In the genomic region with DNA sequence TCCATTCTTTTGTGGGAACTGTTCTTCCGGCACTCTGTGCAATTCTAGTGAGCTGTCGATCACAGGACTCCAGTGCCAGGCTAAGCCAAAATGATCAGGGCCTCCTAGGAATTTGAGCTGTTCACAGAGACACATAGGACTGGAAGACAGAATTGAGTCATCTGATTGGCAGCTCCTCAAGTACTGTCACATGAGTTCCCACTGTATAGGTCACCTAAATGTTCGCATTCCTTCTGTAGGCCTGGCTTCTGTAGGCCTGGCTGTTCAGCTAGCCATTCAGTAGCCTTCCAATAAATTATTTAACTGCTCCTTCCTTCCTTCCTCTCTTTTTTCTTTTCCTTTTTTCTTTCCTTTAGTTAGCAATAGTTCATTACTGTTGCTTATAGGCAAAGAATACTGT, we compare ENCODE assay signal across 13 cellular contexts. TPM values are rescaled to one million over a fixed set of nuclear protein-coding genes. Genes with fewer than 3 reads are reported as not detected.
DNase-seq lines count a peak whose midpoint lies in the region; ATAC-seq and TF ChIP-seq lines count a peak whose summit lies in the region.
"Had no signal": no experiment of that assay in that cellular context is flagged by ENCODE, and none has a peak within 500 bp of the region (broad histone marks: within the 10 kb centered on the region; RNA-seq: fewer than 3 reads in every experiment).

No MANE protein-coding gene starts in this region.

- H3K4me3 Mint-ChIP-seq in MCF 10A (ENCODE audit: unreplicated experiment): no peak overlapping the region

- peaks cover 22% of the 10 kb centered on the region for H3K4me1 Mint-ChIP-seq in MCF 10A (ENCODE audit: insufficient read depth, unreplicated experiment)

- DNase-seq in MCF 10A (ENCODE audit: unreplicated experiment) (peak; percentile 85), breast epithelium (ENCODE audit: low spot score in 2 of 2) (no peak), fibroblast of pulmonary artery (ENCODE audit: low read depth) (peak; percentile 60), NCI-H146 (lab: John Stamatoyannopoulos, UW) (no peak), NCI-H524 treated with DMSO at 0.1 percent for 48 hours (lab: John Stamatoyannopoulos, UW) (no peak), DMS53 treated with DMSO at 0.1 percent for 48 hours (lab: John Stamatoyannopoulos, UW; ENCODE audit: unreplicated experiment) (no peak)
- DNase-seq: DMS 273 treated with DMSO at 0.1 percent for 48 hours, right cardiac atrium, Right ventricle myocardium superior, substantia nigra had no signal

- H3K4me1 ChIP-seq in breast epithelium: no peaks in the 10 kb centered on the region

- TF ChIP-seq POLR2A in breast epithelium (IDR thresholded peaks at IDR 0.05): no peak

- H3K36me3 ChIP-seq in breast epithelium: no peaks in the 10 kb centered on the region

- H3K27me3 Mint-ChIP-seq in MCF 10A (ENCODE audit: insufficient read depth, unreplicated experiment): no peaks in the 10 kb centered on the region

- BruUV-seq in MCF 10A (replicated peaks; lab: Mats Ljungman, UMichigan): no TSS peak

- H3K4me3 ChIP-seq in breast epithelium: no peak overlapping the region
- H3K4me3 ChIP-seq in fibroblast of pulmonary artery (replicated peaks; ENCODE audit: low read depth, low read length): no peak overlapping the region

- no peaks in the 10 kb centered on the region for H3K9me3 Mint-ChIP-seq in MCF 10A (ENCODE audit: unreplicated experiment)

- no peak for TF ChIP-seq CTCF in MCF 10A (IDR thresholded peaks at IDR 0.05; ENCODE audit: unreplicated experiment)
- no peak for TF ChIP-seq CTCF in breast epithelium (IDR thresholded peaks at IDR 0.05)
- TF ChIP-seq CTCF in fibroblast of pulmonary artery (IDR thresholded peaks at IDR 0.05; ENCODE audit: low read length, missing control alignments): no peak

- intact Hi-C loops in MCF 10A (cut with micrococcal nuclease) (no loop called here), breast epithelium (cut with DNase I; ENCODE audit: low total_unique reads) (no loop called here)

- H3K36me3 Mint-ChIP-seq in MCF 10A (ENCODE audit: insufficient read depth, unreplicated experiment): peaks cover 9% of the 10 kb centered on the region

- H3K27ac Mint-ChIP-seq in MCF 10A (ENCODE audit: low read depth, unreplicated experiment): peak overlapping the region; percentile 21

- no peak; the same call in 2 of the 3 replicates for ATAC-seq in SK-N-SH treated with all-trans-retinoic acid at 6 μM for 48 hours
- no peak for ATAC-seq in HG03378 (IDR thresholded peaks at IDR 0.05; ENCODE audit: unreplicated experiment)

- H3K9me3 ChIP-seq in breast epithelium: no peaks in the 10 kb centered on the region

- no peak overlapping the region for H3K27ac ChIP-seq in breast epithelium
- H3K27ac ChIP-seq: 22Rv1 had no signal

- CTCF ChIA-PET in MCF 10A (lab: Yijun Ruan, JAX): no interaction called here

- H3K27me3 ChIP-seq in breast epithelium: no peaks in the 10 kb centered on the region

- POLR2A ChIA-PET in MCF 10A (lab: Yijun Ruan, JAX): interaction anchor here (0.8 to 2.3 kb wide), 5 partner anchors 8 to 126 kb away, joined by 3 to 14 read pairs (median 3); a partner anchor contains a TSS

TF ChIP-seq in SK-N-SH treated with all-trans-retinoic acid at 6 μM for 48 hours, 23 proteins besides CTCF, POLR2A, EP300 and RAD21:
- TF ChIP-seq ISL1 (CRISPR knock-in tag; IDR thresholded peaks at IDR 0.05): no peak
- no peak for TF ChIP-seq ARNTL (CRISPR knock-in tag; IDR thresholded peaks at IDR 0.05; ENCODE audit: borderline replicate concordance, low read depth)
- TF ChIP-seq, protein P1, sequence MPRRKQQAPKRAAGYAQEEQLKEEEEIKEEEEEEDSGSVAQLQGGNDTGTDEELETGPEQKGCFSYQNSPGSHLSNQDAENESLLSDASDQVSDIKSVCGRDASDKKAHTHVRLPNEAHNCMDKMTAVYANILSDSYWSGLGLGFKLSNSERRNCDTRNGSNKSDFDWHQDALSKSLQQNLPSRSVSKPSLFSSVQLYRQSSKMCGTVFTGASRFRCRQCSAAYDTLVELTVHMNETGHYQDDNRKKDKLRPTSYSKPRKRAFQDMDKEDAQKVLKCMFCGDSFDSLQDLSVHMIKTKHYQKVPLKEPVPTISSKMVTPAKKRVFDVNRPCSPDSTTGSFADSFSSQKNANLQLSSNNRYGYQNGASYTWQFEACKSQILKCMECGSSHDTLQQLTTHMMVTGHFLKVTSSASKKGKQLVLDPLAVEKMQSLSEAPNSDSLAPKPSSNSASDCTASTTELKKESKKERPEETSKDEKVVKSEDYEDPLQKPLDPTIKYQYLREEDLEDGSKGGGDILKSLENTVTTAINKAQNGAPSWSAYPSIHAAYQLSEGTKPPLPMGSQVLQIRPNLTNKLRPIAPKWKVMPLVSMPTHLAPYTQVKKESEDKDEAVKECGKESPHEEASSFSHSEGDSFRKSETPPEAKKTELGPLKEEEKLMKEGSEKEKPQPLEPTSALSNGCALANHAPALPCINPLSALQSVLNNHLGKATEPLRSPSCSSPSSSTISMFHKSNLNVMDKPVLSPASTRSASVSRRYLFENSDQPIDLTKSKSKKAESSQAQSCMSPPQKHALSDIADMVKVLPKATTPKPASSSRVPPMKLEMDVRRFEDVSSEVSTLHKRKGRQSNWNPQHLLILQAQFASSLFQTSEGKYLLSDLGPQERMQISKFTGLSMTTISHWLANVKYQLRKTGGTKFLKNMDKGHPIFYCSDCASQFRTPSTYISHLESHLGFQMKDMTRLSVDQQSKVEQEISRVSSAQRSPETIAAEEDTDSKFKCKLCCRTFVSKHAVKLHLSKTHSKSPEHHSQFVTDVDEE (CRISPR knock-in tag; IDR thresholded peaks at IDR 0.05): no peak
- 0 out of 2 replicates have a peak, but pooled peaks have one; percentile 38 for TF ChIP-seq ZFP3 (CRISPR knock-in tag; IDR thresholded peaks at IDR 0.05)
- no peak for TF ChIP-seq TCF4 (CRISPR knock-in tag; IDR thresholded peaks at IDR 0.05; ENCODE audit: borderline replicate concordance)

RNA-seq across cellular contexts. Expression of a gene that starts 4.3 kb away (rescaled TPM):
- 15.6 and 17.4 TPM in 2 replicates for total RNA-seq in MCF 10A (2022)
- total RNA-seq in breast epithelium: 10 to 100 TPM; 65.4 to 74.4 (median 65.7) TPM

RNA-seq across cellular contexts. Expression of a gene that starts 10.5 kb away (rescaled TPM):
- total RNA-seq in MCF 10A (2022): 22.0 and 26.0 TPM in 2 replicates
- 10 to 100 TPM in 2 of 3 donors, 1 to 10 TPM in 1; 7.4 to 12.6 (median 12.1) TPM for total RNA-seq in breast epithelium

RNA-seq across cellular contexts. Expression of a gene that starts 59.0 kb away (rescaled TPM):
- total RNA-seq in MCF 10A (2022): 0.27 TPM in 1 of 2 replicates, not detected in the other
- total RNA-seq in breast epithelium: 1 to 10 TPM in 2 of 3 donors, not detected in 1; 1.6 to 5.9 TPM
- total RNA-seq: Right ventricle myocardium superior had no signal

Comparison
In these comparisons a context has a peak if more than half of its experiments do, and no peak if none do; other contexts are left out.
1. DNase-seq: peak in MCF 10A (single experiment) and fibroblast of pulmonary artery (single experiment); none in breast epithelium (0 of 2), NCI-H146 (single experiment), NCI-H524 treated with DMSO at 0.1 percent for 48 hours (single experiment) and DMS53 treated with DMSO at 0.1 percent for 48 hours (single experiment).